21 cellular contexts compared by ENCODE assay signal in the genomic region with DNA sequence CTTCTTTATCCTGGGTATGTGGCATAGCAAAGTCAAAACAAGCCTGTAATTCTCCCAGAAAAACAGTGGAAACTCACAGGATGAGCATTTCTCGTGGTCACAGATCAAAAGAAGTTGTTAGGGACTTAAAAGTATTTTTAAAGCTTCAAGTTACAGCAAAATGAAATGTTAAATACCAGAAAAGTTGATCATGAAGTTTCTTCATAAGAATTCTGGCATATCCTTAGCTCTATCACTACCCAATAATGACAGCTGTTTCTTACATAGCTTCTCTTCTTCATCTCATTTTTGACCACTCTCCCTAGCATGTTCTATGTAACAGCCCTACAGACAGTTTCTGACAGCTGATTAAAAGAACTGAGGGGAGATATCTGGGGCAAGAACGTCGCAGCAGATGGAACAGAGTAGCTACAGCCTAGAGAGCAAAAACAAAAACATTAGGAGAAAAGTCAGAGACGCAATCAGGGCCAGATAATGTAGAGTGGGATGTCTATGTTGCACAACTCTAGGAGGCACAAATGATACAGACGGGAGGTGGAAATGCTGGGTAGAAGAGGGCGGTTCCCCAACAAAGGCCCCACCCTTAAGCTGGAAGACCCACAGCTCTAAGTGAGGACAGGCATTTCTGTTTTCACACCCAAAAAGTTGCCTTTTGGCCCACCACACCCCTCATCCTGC.
"Had no signal": no experiment of that assay in that cellular context is flagged by ENCODE, and none has a peak within 500 bp of the region (broad histone marks: within the 10 kb centered on the region; RNA-seq: fewer than 3 reads in every experiment).

No MANE protein-coding gene starts in this region.

- DNase-seq: activated CD4-positive, alpha-beta T cell treated with anti-CD3 and anti-CD28 coated beads, Interleukin-2, amount 10 ng/mL, durations not matched to agents 24 days and 14 days; activated CD8-positive, alpha-beta memory T cell treated with anti-CD3 and anti-CD28 coated beads, Interleukin-2, amount 50 U/mL, for 4 hours; activated CD8-positive, alpha-beta T cell treated with anti-CD3 and anti-CD28 coated beads, Interleukin-2, amount 10 ng/mL, durations not matched to agents 7 days and 5 days; activated effector memory CD4-positive, alpha-beta T cell treated with Interleukin-2 at 50 U/mL for 16 hours; activated naive CD4-positive, alpha-beta T cell treated with anti-CD3 and anti-CD28 coated beads, Interleukin-2, amount 10 ng/mL, durations not matched to agents 7 days and 5 days; activated naive CD8-positive, alpha-beta T cell treated with anti-CD3 and anti-CD28 coated beads, Interleukin-2, amount 50 U/mL, for 24 hours; activated T-cell treated with anti-CD3 and anti-CD28 coated beads, Interleukin-2, amount 50 U/mL, for 4 hours; dermis blood vessel endothelial cell; effector memory CD4-positive, alpha-beta T cell; esophagus squamous epithelium; immature natural killer cell; psoas muscle; spleen; stimulated activated CD8-positive, alpha-beta memory T cell treated with anti-CD3 and anti-CD28 coated beads, Interleukin-4, amount 100 ng/mL, for 48 hours; stimulated activated naive CD4-positive, alpha-beta T cell; T-cell had no signal

- H3K36me3 Mint-ChIP-seq: activated naive CD4-positive, alpha-beta T cell treated with anti-CD3 and anti-CD28 coated beads, Interleukin-2, amount 10 ng/mL, durations not matched to agents 7 days and 5 days; immature natural killer cell; mesothelial cell of epicardium; T-cell had no signal

- H3K4me3 Mint-ChIP-seq: activated CD4-positive, alpha-beta T cell treated with anti-CD3 and anti-CD28 coated beads, Interleukin-2, amount 10 ng/mL, durations not matched to agents 24 days and 14 days; activated CD8-positive, alpha-beta T cell treated with anti-CD3 and anti-CD28 coated beads, Interleukin-2, amount 10 ng/mL, durations not matched to agents 7 days and 5 days; activated naive CD4-positive, alpha-beta T cell treated with anti-CD3 and anti-CD28 coated beads, Interleukin-2, amount 10 ng/mL, durations not matched to agents 7 days and 5 days; activated naive CD8-positive, alpha-beta T cell treated with anti-CD3 and anti-CD28 coated beads, Interleukin-2, amount 50 U/mL, for 24 hours; activated T-cell treated with anti-CD3 and anti-CD28 coated beads, Interleukin-2, amount 50 U/mL, for 4 hours; immature natural killer cell; mesothelial cell of epicardium; nephron; T-cell had no signal

- H3K4me3 ChIP-seq: ascending aorta, esophagus squamous epithelium, psoas muscle, spleen had no signal

- ATAC-seq: activated CD8-positive, alpha-beta T cell treated with anti-CD3 and anti-CD28 coated beads, Interleukin-2, amount 10 ng/mL, durations not matched to agents 7 days and 5 days; activated naive CD8-positive, alpha-beta T cell treated with anti-CD3 and anti-CD28 coated beads, Interleukin-2, amount 50 U/mL, for 24 hours; activated T-cell treated with anti-CD3 and anti-CD28 coated beads, Interleukin-2, amount 50 U/mL, for 4 hours; psoas muscle; sciatic nerve; SK-N-SH treated with all-trans-retinoic acid at 6 μM for 48 hours; T-cell had no signal

- H3K27me3 Mint-ChIP-seq: activated naive CD4-positive, alpha-beta T cell treated with anti-CD3 and anti-CD28 coated beads, Interleukin-2, amount 10 ng/mL, durations not matched to agents 7 days and 5 days had no signal

- H3K4me1 Mint-ChIP-seq: activated CD4-positive, alpha-beta T cell treated with anti-CD3 and anti-CD28 coated beads, Interleukin-2, amount 10 ng/mL, durations not matched to agents 24 days and 14 days; activated naive CD4-positive, alpha-beta T cell treated with anti-CD3 and anti-CD28 coated beads, Interleukin-2, amount 10 ng/mL, durations not matched to agents 7 days and 5 days; activated naive CD8-positive, alpha-beta T cell treated with anti-CD3 and anti-CD28 coated beads, Interleukin-2, amount 50 U/mL, for 24 hours; immature natural killer cell; mesothelial cell of epicardium; T-cell had no signal

- H3K27ac Mint-ChIP-seq: activated CD4-positive, alpha-beta T cell treated with anti-CD3 and anti-CD28 coated beads, Interleukin-2, amount 10 ng/mL, durations not matched to agents 24 days and 14 days; activated CD8-positive, alpha-beta T cell treated with anti-CD3 and anti-CD28 coated beads, Interleukin-2, amount 10 ng/mL, durations not matched to agents 7 days and 5 days; activated naive CD4-positive, alpha-beta T cell treated with anti-CD3 and anti-CD28 coated beads, Interleukin-2, amount 10 ng/mL, durations not matched to agents 7 days and 5 days; activated naive CD8-positive, alpha-beta T cell treated with anti-CD3 and anti-CD28 coated beads, Interleukin-2, amount 50 U/mL, for 24 hours; immature natural killer cell; mesothelial cell of epicardium; nephron; T-cell had no signal

- H3K9me3 Mint-ChIP-seq: activated CD4-positive, alpha-beta T cell treated with anti-CD3 and anti-CD28 coated beads, Interleukin-2, amount 10 ng/mL, durations not matched to agents 24 days and 14 days; activated naive CD4-positive, alpha-beta T cell treated with anti-CD3 and anti-CD28 coated beads, Interleukin-2, amount 10 ng/mL, durations not matched to agents 7 days and 5 days; activated naive CD8-positive, alpha-beta T cell treated with anti-CD3 and anti-CD28 coated beads, Interleukin-2, amount 50 U/mL, for 24 hours; activated T-cell treated with anti-CD3 and anti-CD28 coated beads, Interleukin-2, amount 50 U/mL, for 4 hours; mesothelial cell of epicardium; nephron; T-cell had no signal
